Comparison of ENCODE assay signal across 16 cellular contexts in the genomic region with DNA sequence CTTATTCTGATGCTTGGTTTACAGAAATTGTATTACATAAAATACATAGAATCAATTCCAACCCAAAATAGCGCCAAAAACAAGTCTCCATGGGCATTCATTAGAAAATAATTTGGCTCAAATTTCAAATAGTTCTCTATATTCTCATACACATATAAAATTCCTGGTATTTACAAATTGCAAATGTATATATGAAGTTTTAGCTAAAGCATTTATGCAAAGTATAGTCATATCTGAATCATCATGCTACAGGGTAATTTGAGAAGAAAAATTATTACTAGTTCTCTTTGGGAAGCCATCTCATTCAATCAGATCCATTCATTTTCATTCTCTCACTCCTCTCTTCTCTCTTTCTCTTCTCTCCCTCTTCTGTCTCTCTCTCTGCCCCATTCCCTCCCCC.
DNase-seq lines count a peak whose midpoint lies in the region; ATAC-seq, FAIRE-seq and TF ChIP-seq lines count a peak whose summit lies in the region.
"Had no signal": no experiment of that assay in that cellular context is flagged by ENCODE, and none has a peak within 500 bp of the region (broad histone marks: within the 10 kb centered on the region; RNA-seq: fewer than 3 reads in every experiment).

No MANE protein-coding gene starts in this region.

- TF ChIP-seq POLR2A in GM12892 (IDR thresholded peaks at IDR 0.05; ENCODE audit: low read depth, low read length): no peak

- DNase-seq in AG04450 (ENCODE audit: low read depth, low spot score) (no peak), HFFc6 (no peak), fibroblast of peridontal ligament (ENCODE audit: extremely low read depth) (peak; percentile 44), GM12892 (ENCODE audit: insufficient read length) (no peak), middle frontal gyrus (ENCODE audit: extremely low spot score, low spot score) (no peak), T-helper 9 cell (no peak)
- DNase-seq: C1 segment of cervical spinal cord, NCI-H1436 treated with DMSO at 0.1 percent for 48 hours, NCI-H2081 treated with DMSO at 0.1 percent for 48 hours, NCI-H524 treated with DMSO at 0.1 percent for 48 hours, SHP77 had no signal

- peaks cover 3% of the 10 kb centered on the region for H3K27me3 Mint-ChIP-seq in HFFc6 (ENCODE audit: insufficient read depth)

- peak overlapping the region; percentile 50 for H3K4me3 Mint-ChIP-seq in HFFc6

- TF ChIP-seq CTCF in AG04450 (IDR thresholded peaks at IDR 0.05; ENCODE audit: low read depth, low read length): no peak
- no peak for TF ChIP-seq CTCF in HFFc6 (IDR thresholded peaks at IDR 0.05)

- peaks cover 17% of the 10 kb centered on the region for H3K36me3 Mint-ChIP-seq in HFFc6 (ENCODE audit: low read depth)

- POLR2A ChIA-PET in AG04450 (lab: Yijun Ruan, JAX): interaction anchor here (0.5 to 1.0 kb wide), 2 partner anchors 28 to 138 kb away, joined by 3 to 5 read pairs; no protein-coding TSS in a partner anchor

- FAIRE-seq in GM12892 (lab: Jason Lieb, UNC): no peak
- FAIRE-seq: A204.1, RCC 7860 had no signal

- ATAC-seq in SK-N-SH treated with all-trans-retinoic acid at 6 μM for 48 hours (peak; percentile 44; the same call in 2 of the 3 replicates), GM18519 (IDR thresholded peaks at IDR 0.05; ENCODE audit: low FRiP score, unreplicated experiment) (no peak)

- H3K9me3 ChIP-seq in AG04450 (ENCODE audit: control insufficient read depth, insufficient read depth, low read length): peaks cover 7% of the 10 kb centered on the region
- H3K9me3 ChIP-seq: HAP-1 had no signal

- H3K9me3 Mint-ChIP-seq in HFFc6: peaks cover 15% of the 10 kb centered on the region

- CTCF ChIA-PET in AG04450 (lab: Charles Lee): interaction anchor here (0.7 to 1.2 kb wide), 2 partner anchors 43 to 312 kb away, joined by 3 to 4 read pairs; no protein-coding TSS in a partner anchor

- H3K27ac ChIP-seq in AG04450 (ENCODE audit: low read depth, low read length): peak overlapping the region; percentile 84

- H3K27ac Mint-ChIP-seq in HFFc6: peak overlapping the region; percentile 79

- no peak overlapping the region for H3K4me3 ChIP-seq in AG04450 (ENCODE audit: low read depth, low read length)
- H3K4me3 ChIP-seq: HAP-1 had no signal

- H3K4me1 Mint-ChIP-seq in HFFc6 (ENCODE audit: low read depth): peaks cover 88% of the 10 kb centered on the region

- H3K27me3 ChIP-seq in AG04450 (ENCODE audit: control insufficient read depth, insufficient read depth, low read length): no peaks in the 10 kb centered on the region

TF ChIP-seq in SK-N-SH treated with all-trans-retinoic acid at 6 μM for 48 hours, 23 proteins besides CTCF, POLR2A, EP300 and RAD21:
- no peak for TF ChIP-seq RARB (CRISPR knock-in tag; IDR thresholded peaks at IDR 0.05)
- TF ChIP-seq ESRRG (CRISPR knock-in tag; IDR thresholded peaks at IDR 0.05): no peak
- no peak for TF ChIP-seq PPARA (CRISPR knock-in tag; IDR thresholded peaks at IDR 0.05; ENCODE audit: borderline replicate concordance)
- no peak for TF ChIP-seq ZFP3 (CRISPR knock-in tag; IDR thresholded peaks at IDR 0.05)
- no peak for TF ChIP-seq TCF4 (CRISPR knock-in tag; IDR thresholded peaks at IDR 0.05; ENCODE audit: borderline replicate concordance)
- TF ChIP-seq OSR1 (CRISPR knock-in tag; IDR thresholded peaks at IDR 0.05): no peak
- no peak for TF ChIP-seq ZNF70 (CRISPR knock-in tag; IDR thresholded peaks at IDR 0.05)
- TF ChIP-seq BACH2 (CRISPR knock-in tag; IDR thresholded peaks at IDR 0.05; ENCODE audit: borderline replicate concordance): no peak
- no peak for TF ChIP-seq SNAI2 (CRISPR knock-in tag; IDR thresholded peaks at IDR 0.05)
- TF ChIP-seq, protein P1, sequence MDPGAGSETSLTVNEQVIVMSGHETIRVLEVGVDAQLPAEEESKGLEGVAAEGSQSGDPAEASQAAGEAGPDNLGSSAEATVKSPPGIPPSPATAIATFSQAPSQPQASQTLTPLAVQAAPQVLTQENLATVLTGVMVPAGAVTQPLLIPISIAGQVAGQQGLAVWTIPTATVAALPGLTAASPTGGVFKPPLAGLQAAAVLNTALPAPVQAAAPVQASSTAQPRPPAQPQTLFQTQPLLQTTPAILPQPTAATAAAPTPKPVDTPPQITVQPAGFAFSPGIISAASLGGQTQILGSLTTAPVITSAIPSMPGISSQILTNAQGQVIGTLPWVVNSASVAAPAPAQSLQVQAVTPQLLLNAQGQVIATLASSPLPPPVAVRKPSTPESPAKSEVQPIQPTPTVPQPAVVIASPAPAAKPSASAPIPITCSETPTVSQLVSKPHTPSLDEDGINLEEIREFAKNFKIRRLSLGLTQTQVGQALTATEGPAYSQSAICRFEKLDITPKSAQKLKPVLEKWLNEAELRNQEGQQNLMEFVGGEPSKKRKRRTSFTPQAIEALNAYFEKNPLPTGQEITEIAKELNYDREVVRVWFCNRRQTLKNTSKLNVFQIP (CRISPR knock-in tag; IDR thresholded peaks at IDR 0.05; ENCODE audit: borderline replicate concordance, low read depth): no peak
- no peak for TF ChIP-seq ZC3H10 (CRISPR knock-in tag; IDR thresholded peaks at IDR 0.05)
- TF ChIP-seq, protein P2, sequence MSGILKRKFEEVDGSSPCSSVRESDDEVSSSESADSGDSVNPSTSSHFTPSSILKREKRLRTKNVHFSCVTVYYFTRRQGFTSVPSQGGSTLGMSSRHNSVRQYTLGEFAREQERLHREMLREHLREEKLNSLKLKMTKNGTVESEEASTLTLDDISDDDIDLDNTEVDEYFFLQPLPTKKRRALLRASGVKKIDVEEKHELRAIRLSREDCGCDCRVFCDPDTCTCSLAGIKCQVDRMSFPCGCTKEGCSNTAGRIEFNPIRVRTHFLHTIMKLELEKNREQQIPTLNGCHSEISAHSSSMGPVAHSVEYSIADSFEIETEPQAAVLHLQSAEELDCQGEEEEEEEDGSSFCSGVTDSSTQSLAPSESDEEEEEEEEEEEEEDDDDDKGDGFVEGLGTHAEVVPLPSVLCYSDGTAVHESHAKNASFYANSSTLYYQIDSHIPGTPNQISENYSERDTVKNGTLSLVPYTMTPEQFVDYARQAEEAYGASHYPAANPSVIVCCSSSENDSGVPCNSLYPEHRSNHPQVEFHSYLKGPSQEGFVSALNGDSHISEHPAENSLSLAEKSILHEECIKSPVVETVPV (CRISPR knock-in tag; IDR thresholded peaks at IDR 0.05): no peak
- no peak for TF ChIP-seq CSDC2 (CRISPR knock-in tag; IDR thresholded peaks at IDR 0.05)
- TF ChIP-seq, protein P3, sequence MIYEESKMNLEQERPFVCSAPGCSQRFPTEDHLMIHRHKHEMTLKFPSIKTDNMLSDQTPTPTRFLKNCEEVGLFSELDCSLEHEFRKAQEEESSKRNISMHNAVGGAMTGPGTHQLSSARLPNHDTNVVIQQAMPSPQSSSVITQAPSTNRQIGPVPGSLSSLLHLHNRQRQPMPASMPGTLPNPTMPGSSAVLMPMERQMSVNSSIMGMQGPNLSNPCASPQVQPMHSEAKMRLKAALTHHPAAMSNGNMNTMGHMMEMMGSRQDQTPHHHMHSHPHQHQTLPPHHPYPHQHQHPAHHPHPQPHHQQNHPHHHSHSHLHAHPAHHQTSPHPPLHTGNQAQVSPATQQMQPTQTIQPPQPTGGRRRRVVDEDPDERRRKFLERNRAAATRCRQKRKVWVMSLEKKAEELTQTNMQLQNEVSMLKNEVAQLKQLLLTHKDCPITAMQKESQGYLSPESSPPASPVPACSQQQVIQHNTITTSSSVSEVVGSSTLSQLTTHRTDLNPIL (CRISPR knock-in tag; IDR thresholded peaks at IDR 0.05; ENCODE audit: low read depth): no peak
- no peak for TF ChIP-seq GLIS3 (CRISPR knock-in tag; IDR thresholded peaks at IDR 0.05)
- TF ChIP-seq ISL1 (CRISPR knock-in tag; IDR thresholded peaks at IDR 0.05): no peak
